ENCODE assay signal across 29 cellular contexts in genomic region chr20:3865152-3865886, GRCh38.
"Had no signal": no experiment of that assay in that cellular context is flagged by ENCODE, and none has a peak within 500 bp of the region (broad histone marks: within the 10 kb centered on the region; RNA-seq: fewer than 3 reads in every experiment).

No MANE protein-coding gene starts in this region.

- ATAC-seq: activated CD4-positive, alpha-beta T cell treated with anti-CD3 and anti-CD28 coated beads for 36 hours; activated CD8-positive, alpha-beta T cell treated with anti-CD3 and anti-CD28 coated beads for 36 hours; activated naive CD4-positive, alpha-beta T cell treated with anti-CD3 and anti-CD28 coated beads, Interleukin-2, amount 50 U/mL, for 72 hours; activated T-cell treated with anti-CD3 and anti-CD28 coated beads, Interleukin-2, amount 50 U/mL, for 4 hours; activated T-helper 17 cell treated with anti-CD3 and anti-CD28 coated beads, Interleukin-2, amount 50 U/mL, for 72 hours; gastroesophageal sphincter had no signal

- H3K9me3 Mint-ChIP-seq: activated CD8-positive, alpha-beta T cell treated with anti-CD3 and anti-CD28 coated beads for 36 hours; activated naive CD4-positive, alpha-beta T cell treated with anti-CD3 and anti-CD28 coated beads for 36 hours; activated naive CD4-positive, alpha-beta T cell treated with anti-CD3 and anti-CD28 coated beads, Interleukin-2, amount 50 U/mL, for 72 hours; activated naive CD8-positive, alpha-beta T cell treated with anti-CD3 and anti-CD28 coated beads, Interleukin-2, amount 10 ng/mL, durations not matched to agents 7 days and 5 days; activated T-cell treated with anti-CD3 and anti-CD28 coated beads, Interleukin-2, amount 50 U/mL, for 4 hours; activated T-helper 17 cell treated with anti-CD3 and anti-CD28 coated beads, Interleukin-2, amount 50 U/mL, for 72 hours had no signal

- H3K4me1 Mint-ChIP-seq: activated CD4-positive, alpha-beta T cell treated with anti-CD3 and anti-CD28 coated beads for 36 hours; activated naive CD8-positive, alpha-beta T cell treated with anti-CD3 and anti-CD28 coated beads, Interleukin-2, amount 10 ng/mL, durations not matched to agents 7 days and 5 days; activated T-helper 17 cell treated with anti-CD3 and anti-CD28 coated beads, Interleukin-2, amount 50 U/mL, for 72 hours; brain had no signal

- H3K27me3 ChIP-seq: ascending aorta, breast epithelium, cardiac muscle cell, colonic mucosa, esophagus squamous epithelium, gastroesophageal sphincter, heart right ventricle had no signal

- H3K27me3 Mint-ChIP-seq: activated CD4-positive, alpha-beta T cell treated with anti-CD3 and anti-CD28 coated beads for 36 hours; activated CD8-positive, alpha-beta T cell treated with anti-CD3 and anti-CD28 coated beads for 36 hours; activated naive CD8-positive, alpha-beta T cell treated with anti-CD3 and anti-CD28 coated beads, Interleukin-2, amount 10 ng/mL, durations not matched to agents 7 days and 5 days; activated T-helper 17 cell treated with anti-CD3 and anti-CD28 coated beads, Interleukin-2, amount 50 U/mL, for 72 hours; brain had no signal

- H3K4me1 ChIP-seq: ascending aorta, breast epithelium, colonic mucosa, gastroesophageal sphincter had no signal

- H3K27ac Mint-ChIP-seq: activated CD4-positive, alpha-beta T cell treated with anti-CD3 and anti-CD28 coated beads for 36 hours; activated CD8-positive, alpha-beta T cell treated with anti-CD3 and anti-CD28 coated beads for 36 hours; activated naive CD4-positive, alpha-beta T cell treated with anti-CD3 and anti-CD28 coated beads for 36 hours; activated naive CD8-positive, alpha-beta T cell treated with anti-CD3 and anti-CD28 coated beads, Interleukin-2, amount 10 ng/mL, durations not matched to agents 7 days and 5 days; activated T-helper 17 cell treated with anti-CD3 and anti-CD28 coated beads, Interleukin-2, amount 50 U/mL, for 72 hours; brain had no signal

- H3K4me3 ChIP-seq: ascending aorta, breast epithelium, cardiac muscle cell, colonic mucosa, esophagus squamous epithelium, gastroesophageal sphincter, heart right ventricle had no signal

- H3K27ac ChIP-seq: ascending aorta, cardiac muscle cell, colonic mucosa, epithelial cell of prostate, esophagus squamous epithelium, gastroesophageal sphincter, heart right ventricle had no signal

- H3K36me3 ChIP-seq: breast epithelium had no signal

- DNase-seq: activated CD4-positive, alpha-beta T cell treated with anti-CD3 and anti-CD28 coated beads for 36 hours; activated CD4-positive, alpha-beta T cell treated with anti-CD3 and anti-CD28 coated beads, Interleukin-2, amount 50 U/mL, for 1 hour; activated CD4-positive, alpha-beta T cell treated with anti-CD3 and anti-CD28 coated beads, Interleukin-2, amount 50 U/mL, for 48 hours; activated CD4-positive, CD25-positive, alpha-beta regulatory T cell; activated CD4-positive, CD25-positive, alpha-beta regulatory T cell treated with anti-CD3 and anti-CD28 coated beads, Interleukin-2, amount 50 U/mL, for 72 hours; activated CD8-positive, alpha-beta memory T cell treated with anti-CD3 and anti-CD28 coated beads for 24 hours; activated CD8-positive, alpha-beta T cell treated with anti-CD3 and anti-CD28 coated beads for 36 hours; activated effector memory CD4-positive, alpha-beta T cell treated with Interleukin-2 at 50 U/mL for 16 hours; activated gamma-delta T cell treated with Interleukin-2 at 50 U/mL for 16 hours; activated naive CD4-positive, alpha-beta T cell treated with anti-CD3 and anti-CD28 coated beads for 36 hours; activated naive CD8-positive, alpha-beta T cell treated with anti-CD3 and anti-CD28 coated beads, Interleukin-2, amount 10 ng/mL, durations not matched to agents 7 days and 5 days; activated T-cell treated with anti-CD3 and anti-CD28 coated beads, Interleukin-2, amount 50 U/mL, for 4 hours; central memory CD4-positive, alpha-beta T cell; cerebellar nuclear complex; colonic mucosa; effector CD8-positive, alpha-beta T cell; esophagus squamous epithelium; foreskin melanocyte; heart right ventricle; T-helper 1 cell; T-helper 2 cell had no signal

- H3K9me3 ChIP-seq: ascending aorta, breast epithelium, colonic mucosa, esophagus squamous epithelium, gastroesophageal sphincter, heart right ventricle had no signal

- H3K4me3 Mint-ChIP-seq: activated CD4-positive, alpha-beta T cell treated with anti-CD3 and anti-CD28 coated beads for 36 hours; activated CD8-positive, alpha-beta T cell treated with anti-CD3 and anti-CD28 coated beads for 36 hours; activated naive CD4-positive, alpha-beta T cell treated with anti-CD3 and anti-CD28 coated beads for 36 hours; activated naive CD8-positive, alpha-beta T cell treated with anti-CD3 and anti-CD28 coated beads, Interleukin-2, amount 10 ng/mL, durations not matched to agents 7 days and 5 days; activated T-cell treated with anti-CD3 and anti-CD28 coated beads, Interleukin-2, amount 50 U/mL, for 4 hours; activated T-helper 17 cell treated with anti-CD3 and anti-CD28 coated beads, Interleukin-2, amount 50 U/mL, for 72 hours; brain had no signal
